Comparison of ENCODE assay signal across 9 cellular contexts in the genomic region with DNA sequence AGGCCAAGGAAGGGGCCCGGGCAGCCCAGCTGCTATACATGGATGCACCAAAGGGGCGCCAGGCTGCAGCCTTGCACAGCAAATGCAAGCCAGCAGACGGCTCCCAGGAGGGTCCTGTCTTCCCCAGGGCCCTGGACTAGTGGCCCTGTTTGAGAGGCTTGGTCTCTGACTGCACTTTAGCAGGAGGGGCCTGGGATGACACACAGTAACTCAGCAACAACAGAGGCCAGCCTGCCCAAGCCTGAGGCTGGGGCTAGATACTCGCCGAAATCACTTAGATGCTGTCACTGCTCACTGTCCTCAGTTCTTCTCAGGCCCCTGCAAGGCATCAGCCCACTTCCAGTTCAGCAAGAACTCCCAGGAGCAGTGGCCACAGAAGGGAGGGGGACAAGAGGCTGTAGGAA.
DNase-seq lines count a peak whose midpoint lies in the region; ATAC-seq and TF ChIP-seq lines count a peak whose summit lies in the region.
"Had no signal": no experiment of that assay in that cellular context is flagged by ENCODE, and none has a peak within 500 bp of the region (broad histone marks: within the 10 kb centered on the region; RNA-seq: fewer than 3 reads in every experiment).

No MANE protein-coding gene starts in this region.

- TF ChIP-seq EP300 in transverse colon (IDR thresholded peaks at IDR 0.05; ENCODE audit: low read depth): no peak

- DNase-seq in activated CD8-positive, alpha-beta T cell treated with anti-CD3 and anti-CD28 coated beads, Interleukin-2, amount 10 ng/mL, durations not matched to agents 7 days and 5 days: no peak
- no peak for DNase-seq in activated CD8-positive, alpha-beta T cell treated with anti-CD3 and anti-CD28 coated beads for 36 hours
- peak; percentile 82 for DNase-seq in WERI-Rb-1
- peak; percentile 54 for DNase-seq in iPS-NIHi11 (ENCODE audit: low spot score)
- no peak for DNase-seq in transverse colon
- no peak for DNase-seq in T-cell

- H3K4me3 ChIP-seq in WERI-Rb-1 (ENCODE audit: low read depth, low read length): no peak overlapping the region
- H3K4me3 ChIP-seq in transverse colon: no peak overlapping the region

- in situ Hi-C loops in transverse colon (cut with MboI; ENCODE audit: low pct_ligation_motif_present in 1 of 4, low pct_unique_long_range_greater_than_20kb in 1 of 4, low sequenced_read_pairs in 3 of 4): no loop called here

- no peak overlapping the region for H3K27ac Mint-ChIP-seq in activated CD8-positive, alpha-beta T cell treated with anti-CD3 and anti-CD28 coated beads, Interleukin-2, amount 10 ng/mL, durations not matched to agents 7 days and 5 days
- no peak overlapping the region for H3K27ac Mint-ChIP-seq in activated CD8-positive, alpha-beta T cell treated with anti-CD3 and anti-CD28 coated beads for 36 hours
- H3K27ac Mint-ChIP-seq in T-cell: no peak overlapping the region
- H3K27ac Mint-ChIP-seq: B cell had no signal

- no peaks in the 10 kb centered on the region for H3K27me3 ChIP-seq in WERI-Rb-1 (ENCODE audit: insufficient read depth, low read depth, severe bottlenecking)
- H3K27me3 ChIP-seq in transverse colon: no peaks in the 10 kb centered on the region

- peaks cover 12 to 37% (median 28%) of the 10 kb centered on the region in 4 donors for H3K4me1 ChIP-seq in transverse colon

- POLR2A ChIA-PET in activated CD8-positive, alpha-beta T cell treated with anti-CD3 and anti-CD28 coated beads, Interleukin-2, amount 10 ng/mL, durations not matched to agents 7 days and 5 days (lab: Charles Lee): no interaction called here
- POLR2A ChIA-PET in activated CD8-positive, alpha-beta T cell treated with anti-CD3 and anti-CD28 coated beads for 36 hours (lab: Charles Lee): no interaction called here
- POLR2A ChIA-PET in T-cell (lab: Charles Lee): no interaction called here

- H3K4me3 Mint-ChIP-seq in activated CD8-positive, alpha-beta T cell treated with anti-CD3 and anti-CD28 coated beads, Interleukin-2, amount 10 ng/mL, durations not matched to agents 7 days and 5 days: no peak overlapping the region
- no peak overlapping the region for H3K4me3 Mint-ChIP-seq in activated CD8-positive, alpha-beta T cell treated with anti-CD3 and anti-CD28 coated beads for 36 hours
- no peak overlapping the region for H3K4me3 Mint-ChIP-seq in T-cell
- H3K4me3 Mint-ChIP-seq: B cell had no signal

- WGBS in transverse colon (ENCODE audit: low coverage in 1 of 2), 2 donors: 54% methylated on average over 5 of the region's 5 CpGs; no CpG with 5 or more reads in 1 of the 2 donors

- intact Hi-C loops in activated CD8-positive, alpha-beta T cell treated with anti-CD3 and anti-CD28 coated beads for 36 hours (cut with micrococcal nuclease): no loop called here
- intact Hi-C loops in transverse colon (cut with DNase I; ENCODE audit: low total_unique reads): loop anchor here (10.0 kb wide), 2 partner anchors 79 to 161 kb away; partner anchors contain the start of gene EFHC1

- ATAC-seq in activated CD8-positive, alpha-beta T cell treated with anti-CD3 and anti-CD28 coated beads, Interleukin-2, amount 10 ng/mL, durations not matched to agents 7 days and 5 days: peak; percentile 16
- ATAC-seq in activated CD8-positive, alpha-beta T cell treated with anti-CD3 and anti-CD28 coated beads for 36 hours: no peak
- no peak for ATAC-seq in GM19467 (IDR thresholded peaks at IDR 0.05; ENCODE audit: unreplicated experiment)
- no peak for ATAC-seq in GM19351 (IDR thresholded peaks at IDR 0.05; ENCODE audit: unreplicated experiment)
- no peak for ATAC-seq in T-cell (replicated peaks in 1 of 4)

- peak overlapping the region; percentile 17 for H3K27ac ChIP-seq in WERI-Rb-1
- H3K27ac ChIP-seq in transverse colon: peak overlapping the region; percentile 63 to 82 (median 72)

- no peaks in the 10 kb centered on the region for H3K27me3 Mint-ChIP-seq in activated CD8-positive, alpha-beta T cell treated with anti-CD3 and anti-CD28 coated beads, Interleukin-2, amount 10 ng/mL, durations not matched to agents 7 days and 5 days (ENCODE audit: low read depth)
- H3K27me3 Mint-ChIP-seq in activated CD8-positive, alpha-beta T cell treated with anti-CD3 and anti-CD28 coated beads for 36 hours: no peaks in the 10 kb centered on the region
- no peaks in the 10 kb centered on the region for H3K27me3 Mint-ChIP-seq in T-cell
- H3K27me3 Mint-ChIP-seq: B cell had no signal

- no peak for TF ChIP-seq POLR2A in transverse colon (IDR thresholded peaks at IDR 0.05)

- no peaks in the 10 kb centered on the region for H3K9me3 ChIP-seq in WERI-Rb-1 (ENCODE audit: severe bottlenecking)
- no peaks in the 10 kb centered on the region for H3K9me3 ChIP-seq in transverse colon

- no peaks in the 10 kb centered on the region for H3K4me1 Mint-ChIP-seq in activated CD8-positive, alpha-beta T cell treated with anti-CD3 and anti-CD28 coated beads, Interleukin-2, amount 10 ng/mL, durations not matched to agents 7 days and 5 days (ENCODE audit: low read depth)
- H3K4me1 Mint-ChIP-seq in activated CD8-positive, alpha-beta T cell treated with anti-CD3 and anti-CD28 coated beads for 36 hours (ENCODE audit: low read depth): no peaks in the 10 kb centered on the region
- H3K4me1 Mint-ChIP-seq in T-cell: no peaks in the 10 kb centered on the region

- H3K9me3 Mint-ChIP-seq in activated CD8-positive, alpha-beta T cell treated with anti-CD3 and anti-CD28 coated beads, Interleukin-2, amount 10 ng/mL, durations not matched to agents 7 days and 5 days (ENCODE audit: insufficient read depth): no peaks in the 10 kb centered on the region
- H3K9me3 Mint-ChIP-seq in activated CD8-positive, alpha-beta T cell treated with anti-CD3 and anti-CD28 coated beads for 36 hours: no peaks in the 10 kb centered on the region
- H3K9me3 Mint-ChIP-seq in T-cell: no peaks in the 10 kb centered on the region

- H3K36me3 Mint-ChIP-seq in activated CD8-positive, alpha-beta T cell treated with anti-CD3 and anti-CD28 coated beads, Interleukin-2, amount 10 ng/mL, durations not matched to agents 7 days and 5 days (ENCODE audit: low read depth): no peaks in the 10 kb centered on the region
- no peaks in the 10 kb centered on the region for H3K36me3 Mint-ChIP-seq in activated CD8-positive, alpha-beta T cell treated with anti-CD3 and anti-CD28 coated beads for 36 hours (ENCODE audit: low read depth)
- peaks cover 43% of the 10 kb centered on the region for H3K36me3 Mint-ChIP-seq in T-cell

- H3K36me3 ChIP-seq in WERI-Rb-1 (peaks cover 47% of the 10 kb centered on the region), transverse colon (peaks cover 0 to 10% (median 2%) of the 10 kb centered on the region in 4 donors)

- CTCF ChIA-PET in activated CD8-positive, alpha-beta T cell treated with anti-CD3 and anti-CD28 coated beads, Interleukin-2, amount 10 ng/mL, durations not matched to agents 7 days and 5 days (lab: Charles Lee): no interaction called here
- CTCF ChIA-PET in activated CD8-positive, alpha-beta T cell treated with anti-CD3 and anti-CD28 coated beads for 36 hours (lab: Charles Lee): no interaction called here
- CTCF ChIA-PET in T-cell (lab: Charles Lee): no interaction called here

- TF ChIP-seq CTCF in activated CD8-positive, alpha-beta T cell treated with anti-CD3 and anti-CD28 coated beads for 36 hours (IDR thresholded peaks at IDR 0.05): no peak
- peak; percentile 78 for TF ChIP-seq CTCF in WERI-Rb-1 (IDR thresholded peaks at IDR 0.05; ENCODE audit: low read depth, low read length)
- TF ChIP-seq CTCF in transverse colon (IDR thresholded peaks at IDR 0.05): no peak

Comparison
In these comparisons a context has a peak if more than half of its experiments do, and no peak if none do; other contexts are left out.
1. DNase-seq: peak in WERI-Rb-1 (single experiment) and iPS-NIHi11 (single experiment); none in activated CD8-positive, alpha-beta T cell treated with anti-CD3 and anti-CD28 coated beads, Interleukin-2, amount 10 ng/mL, durations not matched to agents 7 days and 5 days (single experiment), activated CD8-positive, alpha-beta T cell treated with anti-CD3 and anti-CD28 coated beads for 36 hours (single experiment), transverse colon (single experiment) and T-cell (0 of 34).